In the genomic region with DNA sequence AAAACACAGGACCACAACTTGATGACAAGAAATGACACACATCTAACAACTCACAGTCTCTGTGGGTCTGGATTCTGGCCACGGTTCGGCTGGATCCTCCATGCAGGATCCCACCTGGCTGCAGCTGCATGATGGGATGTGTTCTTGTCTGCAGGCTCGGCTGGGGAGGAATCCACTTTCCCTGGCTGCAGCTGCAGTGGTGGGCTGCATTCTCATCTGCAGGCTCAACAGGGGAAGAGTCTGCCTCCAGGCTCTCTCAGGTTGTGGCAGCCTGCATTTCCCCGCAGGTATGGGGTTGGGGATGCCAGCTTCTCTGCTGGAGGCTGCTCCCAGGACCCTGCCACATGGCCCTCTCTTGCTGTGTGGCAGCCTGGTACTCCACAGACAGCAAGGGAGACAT, we compare ENCODE assay signal across 1 cellular context.
TF ChIP-seq lines count a peak whose summit lies in the region.

No MANE protein-coding gene starts in this region.

TF ChIP-seq in IMR-90, 13 proteins besides CTCF, POLR2A, EP300 and RAD21 (continued from another document):
- TF ChIP-seq NFE2L2 (IDR thresholded peaks at IDR 0.05; ENCODE audit: low read depth, low read length) (no peak), RFX5 (IDR thresholded peaks at IDR 0.05; ENCODE audit: low read depth, low read length) (no peak), CHD1 (IDR thresholded peaks at IDR 0.05; ENCODE audit: low read depth, low read length) (no peak), FOS (IDR thresholded peaks at IDR 0.05; ENCODE audit: low read depth, low read length) (no peak), RCOR1 (IDR thresholded peaks at IDR 0.05; ENCODE audit: insufficient replicate concordance, low read length) (no peak), MAZ (IDR thresholded peaks at IDR 0.05; ENCODE audit: borderline replicate concordance, low read depth, low read length) (no peak), MAFK (IDR thresholded peaks at IDR 0.05; ENCODE audit: low read depth, low read length) (no peak), CEBPB (IDR thresholded peaks at IDR 0.05; ENCODE audit: low read depth, low read length) (no peak), MXI1 (IDR thresholded peaks at IDR 0.05; ENCODE audit: borderline replicate concordance, low read depth, low read length) (no peak)
- TF ChIP-seq, protein P1, sequence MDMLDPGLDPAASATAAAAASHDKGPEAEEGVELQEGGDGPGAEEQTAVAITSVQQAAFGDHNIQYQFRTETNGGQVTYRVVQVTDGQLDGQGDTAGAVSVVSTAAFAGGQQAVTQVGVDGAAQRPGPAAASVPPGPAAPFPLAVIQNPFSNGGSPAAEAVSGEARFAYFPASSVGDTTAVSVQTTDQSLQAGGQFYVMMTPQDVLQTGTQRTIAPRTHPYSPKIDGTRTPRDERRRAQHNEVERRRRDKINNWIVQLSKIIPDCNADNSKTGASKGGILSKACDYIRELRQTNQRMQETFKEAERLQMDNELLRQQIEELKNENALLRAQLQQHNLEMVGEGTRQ (IDR thresholded peaks at IDR 0.05; ENCODE audit: low read depth, low read length) = no peak
